ENCODE assay signal across 12 cellular contexts in the genomic region with DNA sequence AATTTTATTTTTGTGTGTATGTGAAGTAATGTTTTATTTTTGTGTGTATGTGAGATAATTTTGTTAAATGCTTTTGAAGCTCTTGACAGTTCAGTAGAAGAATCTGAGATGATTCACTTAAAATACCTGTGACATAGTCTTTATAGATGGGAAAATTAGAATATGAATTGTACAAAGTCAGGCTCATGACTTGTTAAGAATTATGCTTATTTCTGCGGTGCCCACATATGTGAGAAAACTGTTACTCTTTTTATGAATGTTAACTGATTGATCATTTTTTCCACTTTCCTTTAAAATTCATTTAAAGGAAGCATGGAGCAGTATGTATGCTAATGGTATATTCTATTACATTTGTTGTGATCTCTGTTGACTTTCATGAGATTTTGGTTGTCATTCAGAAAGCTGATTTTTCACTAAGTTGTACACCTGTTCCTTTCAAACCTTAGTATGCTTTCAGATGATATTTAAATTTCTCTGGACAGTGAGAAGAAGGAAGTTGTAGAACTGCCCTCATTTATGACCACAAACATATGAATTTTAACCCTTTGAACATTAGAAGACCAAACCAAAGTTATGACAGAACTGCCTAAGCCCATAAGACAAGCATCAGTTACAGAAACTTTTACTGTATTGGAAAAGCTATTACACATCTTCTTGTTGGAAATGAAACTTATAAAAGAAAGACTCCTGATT.
DNase-seq lines count a peak whose midpoint lies in the region; ATAC-seq lines count a peak whose summit lies in the region.
"Had no signal": no experiment of that assay in that cellular context is flagged by ENCODE, and none has a peak within 500 bp of the region (broad histone marks: within the 10 kb centered on the region; RNA-seq: fewer than 3 reads in every experiment).

No MANE protein-coding gene starts in this region.

- H3K27me3 Mint-ChIP-seq in activated naive CD4-positive, alpha-beta T cell treated with anti-CD3 and anti-CD28 coated beads for 36 hours (ENCODE audit: low read depth), result no peaks in the 10 kb centered on the region
- H3K27me3 Mint-ChIP-seq in stimulated activated naive B cell treated with anti-CD40 and anti-IgM and Interleukin-4, amounts not matched to agents 10 μg/mL and 1 μg/mL and 100 μg/mL, for 72 hours, result no peaks in the 10 kb centered on the region
- H3K27me3 Mint-ChIP-seq in activated CD4-positive, alpha-beta T cell treated with anti-CD3 and anti-CD28 coated beads, Interleukin-2, amount 10 ng/mL, durations not matched to agents 7 days and 5 days, result no peaks in the 10 kb centered on the region
- H3K27me3 Mint-ChIP-seq: activated CD4-positive, alpha-beta T cell treated with anti-CD3 and anti-CD28 coated beads, Interleukin-2, amount 10 ng/mL, durations not matched to agents 24 days and 14 days had no signal

- peak; percentile 39 to 67 for ATAC-seq in activated naive CD4-positive, alpha-beta T cell treated with anti-CD3 and anti-CD28 coated beads, Interleukin-2, amount 50 U/mL, for 72 hours
- ATAC-seq in HG02571 (IDR thresholded peaks at IDR 0.05; ENCODE audit: unreplicated experiment), result peak; percentile 41
- no peak for ATAC-seq in stimulated activated naive B cell treated with anti-CD40 and anti-IgM and Interleukin-4, amounts not matched to agents 10 μg/mL and 1 μg/mL and 100 μg/mL, for 72 hours (replicated peaks)

- peaks cover 8 to 10% of the 10 kb centered on the region in 2 donors for H3K9me3 Mint-ChIP-seq in activated naive CD4-positive, alpha-beta T cell treated with anti-CD3 and anti-CD28 coated beads, Interleukin-2, amount 50 U/mL, for 72 hours
- peaks cover 5% of the 10 kb centered on the region for H3K9me3 Mint-ChIP-seq in activated naive CD4-positive, alpha-beta T cell treated with anti-CD3 and anti-CD28 coated beads for 36 hours
- peaks cover 0 to 4% of the 10 kb centered on the region in 2 donors for H3K9me3 Mint-ChIP-seq in stimulated activated naive B cell treated with anti-CD40 and anti-IgM and Interleukin-4, amounts not matched to agents 10 μg/mL and 1 μg/mL and 100 μg/mL, for 72 hours
- peaks cover 5% of the 10 kb centered on the region for H3K9me3 Mint-ChIP-seq in activated CD4-positive, alpha-beta T cell treated with anti-CD3 and anti-CD28 coated beads, Interleukin-2, amount 10 ng/mL, durations not matched to agents 7 days and 5 days
- H3K9me3 Mint-ChIP-seq: activated CD4-positive, alpha-beta T cell treated with anti-CD3 and anti-CD28 coated beads, Interleukin-2, amount 10 ng/mL, durations not matched to agents 24 days and 14 days had no signal

- no peak overlapping the region for H3K4me3 Mint-ChIP-seq in activated naive CD4-positive, alpha-beta T cell treated with anti-CD3 and anti-CD28 coated beads for 36 hours
- H3K4me3 Mint-ChIP-seq in stimulated activated naive B cell treated with anti-CD40 and anti-IgM and Interleukin-4, amounts not matched to agents 10 μg/mL and 1 μg/mL and 100 μg/mL, for 72 hours, result peak overlapping the region; percentile 71 to 72
- H3K4me3 Mint-ChIP-seq in activated CD4-positive, alpha-beta T cell treated with anti-CD3 and anti-CD28 coated beads, Interleukin-2, amount 10 ng/mL, durations not matched to agents 7 days and 5 days, result no peak overlapping the region
- H3K4me3 Mint-ChIP-seq: activated CD4-positive, alpha-beta T cell treated with anti-CD3 and anti-CD28 coated beads, Interleukin-2, amount 10 ng/mL, durations not matched to agents 24 days and 14 days had no signal

- H3K27ac Mint-ChIP-seq in activated naive CD4-positive, alpha-beta T cell treated with anti-CD3 and anti-CD28 coated beads, Interleukin-2, amount 50 U/mL, for 72 hours, result peak overlapping the region in 1 of 2 donors; percentile 59
- no peak overlapping the region for H3K27ac Mint-ChIP-seq in activated naive CD4-positive, alpha-beta T cell treated with anti-CD3 and anti-CD28 coated beads for 36 hours
- peak overlapping the region; percentile 91 for H3K27ac Mint-ChIP-seq in stimulated activated naive B cell treated with anti-CD40 and anti-IgM and Interleukin-4, amounts not matched to agents 10 μg/mL and 1 μg/mL and 100 μg/mL, for 72 hours
- H3K27ac Mint-ChIP-seq in activated CD4-positive, alpha-beta T cell treated with anti-CD3 and anti-CD28 coated beads, Interleukin-2, amount 10 ng/mL, durations not matched to agents 7 days and 5 days, result no peak overlapping the region
- H3K27ac Mint-ChIP-seq: activated CD4-positive, alpha-beta T cell treated with anti-CD3 and anti-CD28 coated beads, Interleukin-2, amount 10 ng/mL, durations not matched to agents 24 days and 14 days had no signal

- intact Hi-C loops in activated naive CD4-positive, alpha-beta T cell treated with anti-CD3 and anti-CD28 coated beads for 36 hours (cut with micrococcal nuclease), result loop anchor here (5.0 kb wide), 1 partner anchor 108 kb away; a partner anchor contains a TSS

- peaks cover 35% of the 10 kb centered on the region for H3K4me1 Mint-ChIP-seq in activated naive CD4-positive, alpha-beta T cell treated with anti-CD3 and anti-CD28 coated beads for 36 hours (ENCODE audit: low read depth)
- peaks cover 47 to 72% of the 10 kb centered on the region in 2 donors for H3K4me1 Mint-ChIP-seq in stimulated activated naive B cell treated with anti-CD40 and anti-IgM and Interleukin-4, amounts not matched to agents 10 μg/mL and 1 μg/mL and 100 μg/mL, for 72 hours
- peaks cover 17% of the 10 kb centered on the region for H3K4me1 Mint-ChIP-seq in activated CD4-positive, alpha-beta T cell treated with anti-CD3 and anti-CD28 coated beads, Interleukin-2, amount 10 ng/mL, durations not matched to agents 7 days and 5 days

- POLR2A ChIA-PET in activated CD4-positive, alpha-beta T cell treated with anti-CD3 and anti-CD28 coated beads, Interleukin-2, amount 10 ng/mL, durations not matched to agents 7 days and 5 days (lab: Charles Lee), result no interaction called here

- H3K36me3 Mint-ChIP-seq in activated naive CD4-positive, alpha-beta T cell treated with anti-CD3 and anti-CD28 coated beads, Interleukin-2, amount 50 U/mL, for 72 hours, result peaks cover 12 to 13% of the 10 kb centered on the region in 2 donors
- peaks cover 18% of the 10 kb centered on the region for H3K36me3 Mint-ChIP-seq in activated naive CD4-positive, alpha-beta T cell treated with anti-CD3 and anti-CD28 coated beads for 36 hours (ENCODE audit: low read depth)
- peaks cover 5 to 17% of the 10 kb centered on the region in 2 donors for H3K36me3 Mint-ChIP-seq in stimulated activated naive B cell treated with anti-CD40 and anti-IgM and Interleukin-4, amounts not matched to agents 10 μg/mL and 1 μg/mL and 100 μg/mL, for 72 hours
- H3K36me3 Mint-ChIP-seq in activated CD4-positive, alpha-beta T cell treated with anti-CD3 and anti-CD28 coated beads, Interleukin-2, amount 10 ng/mL, durations not matched to agents 7 days and 5 days (ENCODE audit: low read depth), result peaks cover 33% of the 10 kb centered on the region

- no peak for DNase-seq in activated naive CD4-positive, alpha-beta T cell treated with anti-CD3 and anti-CD28 coated beads, Interleukin-2, amount 50 U/mL, for 72 hours (ENCODE audit: low spot score in 2 of 2)
- DNase-seq in activated naive CD4-positive, alpha-beta T cell treated with anti-CD3 and anti-CD28 coated beads for 36 hours, result no peak
- DNase-seq in MV-4-11 (lab: John Stamatoyannopoulos, UW) (peak; percentile 52), NCI-H1105 (lab: John Stamatoyannopoulos, UW) (no peak), NK-92 (lab: John Stamatoyannopoulos, UW; ENCODE audit: unreplicated experiment) (no peak)
- no peak for DNase-seq in stimulated activated naive B cell treated with anti-CD40 and anti-IgM and Interleukin-4, amounts not matched to agents 10 μg/mL and 1 μg/mL and 100 μg/mL, for 72 hours
- no peak for DNase-seq in activated CD4-positive, alpha-beta T cell treated with anti-CD3 and anti-CD28 coated beads, Interleukin-2, amount 10 ng/mL, durations not matched to agents 7 days and 5 days
- DNase-seq: activated CD4-positive, alpha-beta T cell treated with anti-CD3 and anti-CD28 coated beads, Interleukin-2, amount 10 ng/mL, durations not matched to agents 24 days and 14 days; EL; NCI-H1930; Right ventricle myocardium superior had no signal

- CTCF ChIA-PET in activated naive CD4-positive, alpha-beta T cell treated with anti-CD3 and anti-CD28 coated beads for 36 hours (lab: Charles Lee), result interaction anchor here (0.7 kb wide), 1 partner anchor 55 kb away, joined by 3 read pairs; no protein-coding TSS in a partner anchor
- CTCF ChIA-PET in activated CD4-positive, alpha-beta T cell treated with anti-CD3 and anti-CD28 coated beads, Interleukin-2, amount 10 ng/mL, durations not matched to agents 7 days and 5 days (lab: Charles Lee), result no interaction called here

Comparison
In these comparisons a context has a peak if more than half of its experiments do, and no peak if none do; other contexts are left out.
1. ATAC-seq: peak in activated naive CD4-positive, alpha-beta T cell treated with anti-CD3 and anti-CD28 coated beads, Interleukin-2, amount 50 U/mL, for 72 hours (2 of 2) and HG02571 (single experiment); none in stimulated activated naive B cell treated with anti-CD40 and anti-IgM and Interleukin-4, amounts not matched to agents 10 μg/mL and 1 μg/mL and 100 μg/mL, for 72 hours (0 of 2).
2. H3K4me3 Mint-ChIP-seq: peak in stimulated activated naive B cell treated with anti-CD40 and anti-IgM and Interleukin-4, amounts not matched to agents 10 μg/mL and 1 μg/mL and 100 μg/mL, for 72 hours (2 of 2); none in activated naive CD4-positive, alpha-beta T cell treated with anti-CD3 and anti-CD28 coated beads for 36 hours (single experiment) and activated CD4-positive, alpha-beta T cell treated with anti-CD3 and anti-CD28 coated beads, Interleukin-2, amount 10 ng/mL, durations not matched to agents 7 days and 5 days (single experiment).